Comparison of ENCODE assay signal across 8 cellular contexts in genomic region chr19:45584332-45585157, GRCh38. TPM values are rescaled to one million over a fixed set of nuclear protein-coding genes. Genes with fewer than 3 reads are reported as not detected.
DNase-seq lines count a peak whose midpoint lies in the region; ATAC-seq and TF ChIP-seq lines count a peak whose summit lies in the region.

Gene OPA3, minus strand, starts transcription at chr19:45584802. Its CDS starts 38 bp downstream, at chr19:45584764.

- peaks cover 8% of the 10 kb centered on the region for H3K27me3 Mint-ChIP-seq in IgD-negative memory B cell

- peak within 1 kb of the TSS; percentile 83 to 100 (median 99) for H3K27ac Mint-ChIP-seq in IgD-negative memory B cell

- H3K4me3 ChIP-seq in epithelial cell of esophagus (ENCODE audit: low read length) (peak within 1 kb of the TSS; percentile 83), mononuclear cell (ENCODE audit: low read length) (peak within 1 kb of the TSS; percentile 87)

- no peaks in the 10 kb centered on the region for H3K27me3 ChIP-seq in mononuclear cell (ENCODE audit: insufficient read depth, low read length)

- H3K4me1 Mint-ChIP-seq in IgD-negative memory B cell, result peaks cover 5 to 8% (median 6%) of the 10 kb centered on the region in 3 donors

- H3K4me3 Mint-ChIP-seq in IgD-negative memory B cell, result peak within 1 kb of the TSS; percentile 88 to 99 (median 97)

- peak; percentile 87 for ATAC-seq in GM21529 (IDR thresholded peaks at IDR 0.05; ENCODE audit: unreplicated experiment)

- TF ChIP-seq CTCF in epithelial cell of esophagus (IDR thresholded peaks at IDR 0.05; ENCODE audit: insufficient read depth, low read depth, low read length, missing control alignments), result no peak

- no peaks in the 10 kb centered on the region for H3K9me3 Mint-ChIP-seq in IgD-negative memory B cell

- no peaks in the 10 kb centered on the region for H3K9me3 ChIP-seq in mononuclear cell (ENCODE audit: low read depth, low read length)

- peaks cover 14% of the 10 kb centered on the region for H3K4me1 ChIP-seq in mononuclear cell (ENCODE audit: insufficient read depth, low read length)

- no peaks in the 10 kb centered on the region for H3K36me3 Mint-ChIP-seq in IgD-negative memory B cell

- peak; percentile 99 for DNase-seq in DMS 273 treated with DMSO at 0.1 percent for 48 hours (lab: John Stamatoyannopoulos, UW)
- peak; percentile 98 for DNase-seq in OCI-M2 (lab: John Stamatoyannopoulos, UW; ENCODE audit: unreplicated experiment)
- DNase-seq in activated T-cell treated with anti-CD3 and anti-CD28 coated beads for 4 hours, result peak; percentile 99
- peak; percentile 100 for DNase-seq in epithelial cell of esophagus (ENCODE audit: low read depth)
- peak; percentile 99 for DNase-seq in stimulated activated CD8-positive, alpha-beta memory T cell treated with anti-CD3 and anti-CD28 coated beads, Interleukin-4, amount 100 ng/mL, for 1 hour (ENCODE audit: low read depth in 2 of 2, low spot score in 1 of 2)

RNA-seq across cellular contexts. Expression of gene OPA3, which starts in this region (rescaled TPM):
- polyA plus RNA-seq in IgD-negative memory B cell, result 19.9 TPM
- 3.4 TPM for total RNA-seq in mononuclear cell

Comparison
In these comparisons a context has a peak if more than half of its experiments do, and no peak if none do; other contexts are left out.
1. Peak in every context shown above with its lines: DNase-seq, ATAC-seq and H3K4me3 ChIP-seq.